32 cellular contexts compared by ENCODE assay signal in genomic region chr11:45614196-45614828, GRCh38. TPM values are rescaled to one million over a fixed set of nuclear protein-coding genes. Genes with fewer than 3 reads are reported as not detected.
"Had no signal": no experiment of that assay in that cellular context is flagged by ENCODE, and none has a peak within 500 bp of the region (broad histone marks: within the 10 kb centered on the region; RNA-seq: fewer than 3 reads in every experiment).

No MANE protein-coding gene starts in this region.

- FAIRE-seq: islet of Langerhans, kidney, pancreas, small intestine, urothelium cell line had no signal

- H3K36me3 Mint-ChIP-seq: immature natural killer cell; naive B cell; natural killer cell; neural progenitor cell; stimulated activated effector memory CD8-positive, alpha-beta T cell treated with anti-CD3 and anti-CD28 coated beads, Interleukin-12 subunit alpha, Interleukin-12 subunit beta, amount 100 ng/mL, for 72 hours had no signal

- H3K27ac ChIP-seq: left lung, lower lobe of right lung, neural progenitor cell, neutrophil, pancreas, prostate gland, sigmoid colon, spleen, suprapubic skin, thoracic aorta, tibial artery, upper lobe of right lung had no signal

- H3K4me3 ChIP-seq: left lung, lower lobe of right lung, neural progenitor cell, pancreas, prostate gland, sigmoid colon, spleen, suprapubic skin, thoracic aorta, tibial artery, upper lobe of right lung had no signal

- H3K9me3 Mint-ChIP-seq: nephron progenitor cell; neural progenitor cell; stimulated activated effector memory CD8-positive, alpha-beta T cell treated with anti-CD3 and anti-CD28 coated beads, Interleukin-12 subunit alpha, Interleukin-12 subunit beta, amount 100 ng/mL, for 72 hours had no signal

- H3K4me1 Mint-ChIP-seq: immature natural killer cell; naive B cell; natural killer cell; stimulated activated effector memory CD8-positive, alpha-beta T cell treated with anti-CD3 and anti-CD28 coated beads, Interleukin-12 subunit alpha, Interleukin-12 subunit beta, amount 100 ng/mL, for 72 hours had no signal

- H3K27me3 ChIP-seq: left lung, pancreas, sigmoid colon, upper lobe of right lung had no signal

- ATAC-seq: left colon; left lung; lower lobe of right lung; natural killer cell; pancreas; right cardiac atrium; stimulated activated effector memory CD8-positive, alpha-beta T cell treated with anti-CD3 and anti-CD28 coated beads, Interleukin-12 subunit alpha, Interleukin-12 subunit beta, amount 100 ng/mL, for 72 hours; upper lobe of right lung had no signal

- H3K9ac ChIP-seq: neural progenitor cell had no signal

- H3K36me3 ChIP-seq: left lung, lower lobe of right lung, neural progenitor cell, neutrophil, pancreas, prostate gland, sigmoid colon, spleen, suprapubic skin, thoracic aorta, tibial artery, upper lobe of right lung had no signal

- H3K4me2 ChIP-seq: neural progenitor cell had no signal

- H3K9me3 ChIP-seq: left lung, lower lobe of right lung, neutrophil, pancreas, prostate gland, sigmoid colon, spleen, suprapubic skin, thoracic aorta, tibial artery, upper lobe of right lung had no signal

- H3K4me3 Mint-ChIP-seq: immature natural killer cell; naive B cell; natural killer cell; nephron progenitor cell; neural progenitor cell; stimulated activated effector memory CD8-positive, alpha-beta T cell treated with anti-CD3 and anti-CD28 coated beads, Interleukin-12 subunit alpha, Interleukin-12 subunit beta, amount 100 ng/mL, for 72 hours; stimulated activated naive CD8-positive, alpha-beta T cell treated with anti-CD3 and anti-CD28 coated beads, Interleukin-15, Interleukin-2, amounts not matched to agents 100 ng/mL and 50 ng/mL, for 24 hours had no signal

- H3K4me1 ChIP-seq: left lung, lower lobe of right lung, pancreas, prostate gland, sigmoid colon, suprapubic skin, tibial artery, upper lobe of right lung had no signal

- DNase-seq: hypothalamus; immature natural killer cell; kidney; left colon; left lung; lower lobe of right lung; mammary epithelial cell; mesenchymal stem cell; naive B cell; natural killer cell; nephron progenitor cell; pancreas; posterior cingulate gyrus; retina; right cardiac atrium; sigmoid colon; small intestine; spleen; stimulated activated CD4-positive, alpha-beta T cell treated with anti-CD3 and anti-CD28 coated beads, Interleukin-4, amount 100 ng/mL, for 24 hours; stimulated activated naive CD4-positive, alpha-beta T cell; tibial artery; upper lobe of right lung had no signal

- H3K27ac Mint-ChIP-seq: immature natural killer cell; naive B cell; natural killer cell; nephron progenitor cell; neural progenitor cell; stimulated activated effector memory CD8-positive, alpha-beta T cell treated with anti-CD3 and anti-CD28 coated beads, Interleukin-12 subunit alpha, Interleukin-12 subunit beta, amount 100 ng/mL, for 72 hours; stimulated activated naive CD8-positive, alpha-beta T cell treated with anti-CD3 and anti-CD28 coated beads, Interleukin-15, Interleukin-2, amounts not matched to agents 100 ng/mL and 50 ng/mL, for 24 hours had no signal

- H2AFZ ChIP-seq: neural progenitor cell had no signal

RNA-seq across cellular contexts. Expression of gene CHST1, which starts 51.1 kb away (rescaled TPM):
- total RNA-seq: mononuclear cell, natural killer cell had no signal
